26 cellular contexts compared by ENCODE assay signal in the genomic region with DNA sequence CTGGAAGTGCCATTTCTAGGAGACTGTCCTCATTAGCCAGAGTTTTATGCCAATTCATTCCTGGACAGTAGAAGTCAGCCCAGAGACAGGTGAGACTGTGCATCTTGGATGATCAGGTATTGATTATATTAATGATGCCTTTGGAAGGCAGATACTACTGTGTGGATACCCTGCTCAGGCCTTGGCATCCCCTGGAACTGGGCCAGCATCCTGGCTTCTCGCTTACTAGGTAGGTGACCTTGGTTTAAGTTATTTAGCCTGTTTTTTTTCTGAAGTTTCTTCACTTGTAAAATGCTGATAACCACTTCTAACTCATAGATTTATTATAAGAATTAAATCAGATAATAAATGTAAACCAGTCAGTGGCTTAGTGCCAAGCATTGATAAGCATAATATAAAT.
"Had no signal": no experiment of that assay in that cellular context is flagged by ENCODE, and none has a peak within 500 bp of the region (broad histone marks: within the 10 kb centered on the region; RNA-seq: fewer than 3 reads in every experiment).

No MANE protein-coding gene starts in this region.

- H3K27ac Mint-ChIP-seq: immature natural killer cell; naive thymus-derived CD4-positive, alpha-beta T cell; natural killer cell treated with Interleukin-12 subunit alpha and Interleukin-12 subunit beta and Interleukin-15 and Interleukin-18, amount 100 ng/mL, for 72 hours; progenitor cell of endocrine pancreas; stimulated activated naive B cell treated with anti-CD40 and anti-IgM and Interleukin-4, amounts not matched to agents 10 μg/mL and 1 μg/mL and 100 μg/mL, for 72 hours had no signal

- H3K4me1 Mint-ChIP-seq: immature natural killer cell; naive thymus-derived CD4-positive, alpha-beta T cell; stimulated activated naive B cell treated with anti-CD40 and anti-IgM and Interleukin-4, amounts not matched to agents 10 μg/mL and 1 μg/mL and 100 μg/mL, for 72 hours had no signal

- H3K27ac ChIP-seq: left lung, lower lobe of right lung, ovary, sigmoid colon, stomach, testis, tibial artery, upper lobe of right lung had no signal

- H3K9me3 ChIP-seq: lower lobe of right lung, mucosa of descending colon, ovary, sigmoid colon, stomach, testis, tibial artery, upper lobe of right lung had no signal

- H3K36me3 ChIP-seq: left lung, lower lobe of right lung, ovary, sigmoid colon, stomach, tibial artery, upper lobe of right lung had no signal

- ATAC-seq: left colon; left lung; lower lobe of right lung; mucosa of descending colon; naive thymus-derived CD4-positive, alpha-beta T cell; natural killer cell treated with Interleukin-12 subunit alpha and Interleukin-12 subunit beta and Interleukin-15 and Interleukin-18, amount 100 ng/mL, for 72 hours; right cardiac atrium; stimulated activated naive B cell treated with anti-CD40 and anti-IgM and Interleukin-4, amounts not matched to agents 10 μg/mL and 1 μg/mL and 100 μg/mL, for 72 hours; stimulated activated naive CD8-positive, alpha-beta T cell treated with anti-CD3 and anti-CD28 coated beads, Interleukin-15, Interleukin-2, amounts not matched to agents 100 U/mL and 50 U/mL, for 24 hours; upper lobe of right lung had no signal

- H3K36me3 Mint-ChIP-seq: immature natural killer cell; naive thymus-derived CD4-positive, alpha-beta T cell; natural killer cell treated with Interleukin-12 subunit alpha and Interleukin-12 subunit beta and Interleukin-15 and Interleukin-18, amount 100 ng/mL, for 72 hours; stimulated activated naive B cell treated with anti-CD40 and anti-IgM and Interleukin-4, amounts not matched to agents 10 μg/mL and 1 μg/mL and 100 μg/mL, for 72 hours had no signal

- DNase-seq: hypothalamus; immature natural killer cell; kidney; left colon; left lung; lower lobe of right lung; mammary epithelial cell; midbrain; mucosa of descending colon; naive thymus-derived CD4-positive, alpha-beta T cell; sigmoid colon; small intestine; stimulated activated CD4-positive, alpha-beta T cell treated with anti-CD3 and anti-CD28 coated beads, Interleukin-12 subunit alpha, Interleukin-12 subunit beta, amount 100 ng/mL, for 4 hours; stimulated activated CD4-positive, alpha-beta T cell treated with anti-CD3 and anti-CD28 coated beads, Interleukin-15, amount 100 ng/mL, for 24 hours; stimulated activated CD4-positive, alpha-beta T cell treated with anti-CD3 and anti-CD28 coated beads, Interleukin-2, amount 100 ng/mL, for 24 hours; stimulated activated CD4-positive, alpha-beta T cell treated with anti-CD3 and anti-CD28 coated beads, Interleukin-4, amount 100 ng/mL, for 1 hour; stimulated activated naive B cell treated with anti-CD40 and anti-IgM and Interleukin-4, amounts not matched to agents 10 μg/mL and 1 μg/mL and 100 μg/mL, for 72 hours; stimulated activated naive CD8-positive, alpha-beta T cell treated with anti-CD3 and anti-CD28 coated beads, Interleukin-15, Interleukin-2, amounts not matched to agents 100 U/mL and 50 U/mL, for 24 hours; stomach; testis; tibial artery; upper lobe of right lung had no signal

- H3K27me3 ChIP-seq: left lung, ovary, sigmoid colon, stomach, testis, tibial artery, upper lobe of right lung had no signal

- H3K4me1 ChIP-seq: left lung, lower lobe of right lung, sigmoid colon, testis, tibial artery, upper lobe of right lung had no signal

- H3K4me3 Mint-ChIP-seq: immature natural killer cell; naive thymus-derived CD4-positive, alpha-beta T cell; natural killer cell treated with Interleukin-12 subunit alpha and Interleukin-12 subunit beta and Interleukin-15 and Interleukin-18, amount 100 ng/mL, for 72 hours; stimulated activated naive B cell treated with anti-CD40 and anti-IgM and Interleukin-4, amounts not matched to agents 10 μg/mL and 1 μg/mL and 100 μg/mL, for 72 hours had no signal

- H3K4me3 ChIP-seq: left lung, lower lobe of right lung, mucosa of descending colon, ovary, sigmoid colon, stomach, testis, tibial artery, upper lobe of right lung had no signal

- H3K9me3 Mint-ChIP-seq: natural killer cell treated with Interleukin-12 subunit alpha and Interleukin-12 subunit beta and Interleukin-15 and Interleukin-18, amount 100 ng/mL, for 72 hours had no signal

- H3K27me3 Mint-ChIP-seq: natural killer cell treated with Interleukin-12 subunit alpha and Interleukin-12 subunit beta and Interleukin-15 and Interleukin-18, amount 100 ng/mL, for 72 hours; stimulated activated naive B cell treated with anti-CD40 and anti-IgM and Interleukin-4, amounts not matched to agents 10 μg/mL and 1 μg/mL and 100 μg/mL, for 72 hours had no signal
